Comparison of ENCODE assay signal across 11 cellular contexts in genomic region chr2:67234443-67234842, GRCh38.
A peak's percentile ranks its signal among the peaks of the same experiment; 100 is the strongest.
DNase-seq lines count a peak whose midpoint lies in the region; ATAC-seq and TF ChIP-seq lines count a peak whose summit lies in the region.
"Had no signal": no experiment of that assay in that cellular context is flagged by ENCODE, and none has a peak within 500 bp of the region (broad histone marks: within the 10 kb centered on the region; RNA-seq: fewer than 3 reads in every experiment).

No MANE protein-coding gene starts in this region.

- H3K4me2 ChIP-seq in GM23338 (no peak overlapping the region), hepatocyte (no peak overlapping the region)

- no peaks in the 10 kb centered on the region for H3K36me3 Mint-ChIP-seq in GM23338 (ENCODE audit: low read depth)

- no peaks in the 10 kb centered on the region for H3K27me3 ChIP-seq in GM23338 (ENCODE audit: insufficient read depth)
- no peaks in the 10 kb centered on the region for H3K27me3 ChIP-seq in hepatocyte

- H3K36me3 ChIP-seq in GM23338 (ENCODE audit: insufficient read depth) (no peaks in the 10 kb centered on the region), hepatocyte (replicated peaks; ENCODE audit: insufficient read depth, low read depth) (no peaks in the 10 kb centered on the region)

- ATAC-seq in GM23338 (peak; percentile 92), HG02852 (IDR thresholded peaks at IDR 0.05; ENCODE audit: unreplicated experiment) (no peak)

- H3K79me2 ChIP-seq in GM23338 (replicated peaks; ENCODE audit: insufficient read depth) (no peaks in the 10 kb centered on the region), hepatocyte (no peaks in the 10 kb centered on the region)

- no peak overlapping the region for H3K27ac Mint-ChIP-seq in GM23338

- no peak overlapping the region for H3K4me3 Mint-ChIP-seq in GM23338

- H3K4me1 ChIP-seq in GM23338 (ENCODE audit: insufficient read depth) (no peaks in the 10 kb centered on the region), hepatocyte (ENCODE audit: insufficient read depth) (no peaks in the 10 kb centered on the region)

- H3K4me3 ChIP-seq in GM23338 (no peak overlapping the region), hepatocyte (no peak overlapping the region)

- H3F3A ChIP-seq in GM23338 (replicated peaks; ENCODE audit: low read depth), result no peaks in the 10 kb centered on the region

- no peak overlapping the region for H2AFZ ChIP-seq in GM23338
- H2AFZ ChIP-seq in hepatocyte, result no peak overlapping the region

- H3K9me3 ChIP-seq in hepatocyte (ENCODE audit: low read depth), result no peaks in the 10 kb centered on the region

- H3K27ac ChIP-seq in GM23338 (ENCODE audit: low read depth), result no peak overlapping the region
- no peak overlapping the region for H3K27ac ChIP-seq in hepatocyte

- TF ChIP-seq CTCF in GM23338 (conservative IDR thresholded peaks at IDR 0.05; ENCODE audit: low read depth in 2 of 2), result peak; percentile 66 to 87
- TF ChIP-seq CTCF in hepatocyte (IDR thresholded peaks at IDR 0.05; ENCODE audit: poor library complexity), result peak; percentile 46
- no peak for TF ChIP-seq CTCF in GM10266 (IDR thresholded peaks at IDR 0.05; ENCODE audit: control insufficient read depth, insufficient read depth, low read depth, missing control alignments)

- no peaks in the 10 kb centered on the region for H3K27me3 Mint-ChIP-seq in GM23338 (ENCODE audit: insufficient read depth, low read depth, poor library complexity)

- 0 out of 2 replicates have a peak, but pooled peaks cover 3% of the 10 kb centered on the region for H3K9me2 ChIP-seq in GM23338 (ENCODE audit: insufficient read depth)
- no peaks in the 10 kb centered on the region for H3K9me2 ChIP-seq in hepatocyte (replicated peaks; ENCODE audit: insufficient read depth)

- H3K4me1 Mint-ChIP-seq in GM23338, result no peaks in the 10 kb centered on the region

- peak; percentile 39 for DNase-seq in A172 (ENCODE audit: low spot score)
- peak; percentile 67 for DNase-seq in GM23338 (ENCODE audit: low spot score)
- peak; percentile 21 for DNase-seq in SK-N-DZ (ENCODE audit: low spot score)
- peak; percentile 14 for DNase-seq in hepatocyte (ENCODE audit: low spot score)
- no peak for DNase-seq in amygdala (lab: John Stamatoyannopoulos, UW)
- DNase-seq in GM10266 (ENCODE audit: extremely low spot score), result no peak
- DNase-seq in activated CD4-positive, alpha-beta T cell treated with anti-CD3 and anti-CD28 coated beads for 48 hours, result no peak
- DNase-seq: DMS79 treated with DMSO at 0.1 percent for 48 hours; NCI-H2029; stimulated activated CD4-positive, alpha-beta T cell treated with anti-CD3 and anti-CD28 coated beads, Interleukin-4, amount 100 ng/mL, for 4 hours had no signal

- 81% methylated on average over 3 of the region's 3 CpGs for WGBS in hepatocyte (ENCODE audit: low lambda C conversion rate, missing lambda C conversion rate)

- H4K20me1 ChIP-seq in GM23338 (replicated peaks; ENCODE audit: insufficient read depth), result no peaks in the 10 kb centered on the region
- no peaks in the 10 kb centered on the region for H4K20me1 ChIP-seq in hepatocyte (ENCODE audit: insufficient read depth, poor library complexity, severe bottlenecking)

- peaks cover 5% of the 10 kb centered on the region; the same call in 1 of the 3 replicates for H3K9me3 Mint-ChIP-seq in GM23338

TF ChIP-seq in GM23338, 12 proteins besides CTCF, POLR2A, EP300 and RAD21 (continues in another document):
- TF ChIP-seq NANOG (IDR thresholded peaks at IDR 0.05; ENCODE audit: borderline replicate concordance) (no peak), JUNB (IDR thresholded peaks at IDR 0.05; ENCODE audit: unreplicated experiment) (no peak), ZNF114 (CRISPR knock-in tag; IDR thresholded peaks at IDR 0.05) (no peak), CREB1 (CRISPR knock-in tag; IDR thresholded peaks at IDR 0.05; ENCODE audit: low read depth) (no peak), REST (IDR thresholded peaks at IDR 0.05; ENCODE audit: unreplicated experiment) (no peak), ZNF462 (CRISPR knock-in tag; IDR thresholded peaks at IDR 0.05) (no peak)

Comparison
In these comparisons a context has a peak if more than half of its experiments do, and no peak if none do; other contexts are left out.
1. DNase-seq: peak in A172 (single experiment), GM23338 (single experiment), SK-N-DZ (single experiment) and hepatocyte (single experiment); none in amygdala (0 of 56), GM10266 (single experiment) and activated CD4-positive, alpha-beta T cell treated with anti-CD3 and anti-CD28 coated beads for 48 hours (single experiment).